ENCODE assay signal across 13 cellular contexts in the genomic region with DNA sequence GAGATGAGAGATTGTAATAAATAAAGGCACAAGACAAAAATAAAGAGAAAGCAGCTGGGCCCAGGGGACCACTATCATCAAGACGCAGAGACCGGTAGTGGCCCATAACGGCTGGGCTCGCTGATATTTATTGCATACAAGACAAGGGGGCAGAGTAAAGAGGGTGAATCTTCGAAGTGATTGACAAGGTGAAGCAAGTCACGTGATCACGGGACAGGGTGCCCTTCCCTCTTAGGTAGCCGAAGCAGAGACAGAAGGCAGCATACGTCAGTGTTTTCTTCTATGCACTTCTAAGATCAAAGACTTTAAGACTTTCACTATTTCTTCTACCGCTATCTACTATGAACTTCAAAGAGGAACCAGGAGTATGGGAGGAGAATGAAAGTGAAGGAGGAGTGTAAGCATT. TPM values are rescaled to one million over a fixed set of nuclear protein-coding genes. Genes with fewer than 3 reads are reported as not detected.
DNase-seq lines count a peak whose midpoint lies in the region; ATAC-seq lines count a peak whose summit lies in the region.
"Had no signal": no experiment of that assay in that cellular context is flagged by ENCODE, and none has a peak within 500 bp of the region (broad histone marks: within the 10 kb centered on the region; RNA-seq: fewer than 3 reads in every experiment).

No MANE protein-coding gene starts in this region.

- in situ Hi-C loops in Caki2 (cut with HindIII; ENCODE audit: low pct_unique_long_range_greater_than_20kb, low sequenced_read_pairs) (no loop called here), G401 (cut with HindIII; ENCODE audit: low sequenced_read_pairs) (no loop called here), ACHN (cut with HindIII; ENCODE audit: low pct_ligation_motif_present, low pct_unique_long_range_greater_than_20kb, low sequenced_read_pairs) (no loop called here)

- H3K36me3 Mint-ChIP-seq in activated T-helper 17 cell treated with anti-CD3 and anti-CD28 coated beads, Interleukin-2, amount 50 U/mL, for 72 hours (ENCODE audit: low read depth) = peaks cover 43% of the 10 kb centered on the region
- peaks cover 15 to 18% of the 10 kb centered on the region in 2 donors for H3K36me3 Mint-ChIP-seq in naive B cell

- H3K27me3 Mint-ChIP-seq in activated T-helper 17 cell treated with anti-CD3 and anti-CD28 coated beads, Interleukin-2, amount 50 U/mL, for 72 hours = no peaks in the 10 kb centered on the region
- H3K27me3 Mint-ChIP-seq in naive B cell = peaks cover 0 to 2% (median 1%) of the 10 kb centered on the region in 3 donors

- peak overlapping the region; percentile 18 for H3K4me3 Mint-ChIP-seq in activated T-helper 17 cell treated with anti-CD3 and anti-CD28 coated beads, Interleukin-2, amount 50 U/mL, for 72 hours
- peak overlapping the region; percentile 27 to 79 (median 66) for H3K4me3 Mint-ChIP-seq in naive B cell

- ATAC-seq in activated T-helper 17 cell treated with anti-CD3 and anti-CD28 coated beads, Interleukin-2, amount 50 U/mL, for 72 hours (replicated peaks) = no peak
- ATAC-seq in naive B cell (ENCODE audit: low read depth in 2 of 2) = no peak
- ATAC-seq in HG03521 (IDR thresholded peaks at IDR 0.05; ENCODE audit: unreplicated experiment) = no peak

- no peaks in the 10 kb centered on the region for H3K9me3 Mint-ChIP-seq in activated T-helper 17 cell treated with anti-CD3 and anti-CD28 coated beads, Interleukin-2, amount 50 U/mL, for 72 hours
- peaks cover 0 to 6% (median 0%) of the 10 kb centered on the region in 7 donors for H3K9me3 Mint-ChIP-seq in naive B cell

- peak; percentile 52 for DNase-seq in Caki2 (ENCODE audit: low read depth)
- DNase-seq in NAMALWA (ENCODE audit: low spot score) = peak; percentile 90
- peak; percentile 60 for DNase-seq in naive B cell
- DNase-seq in NCI-H2029 treated with DMSO at 0.1 percent for 48 hours (lab: John Stamatoyannopoulos, UW) = no peak
- no peak for DNase-seq in G401 (ENCODE audit: low spot score)
- no peak for DNase-seq in ACHN
- DNase-seq: dorsolateral prefrontal cortex, head of caudate nucleus, KBM-7, mesendoderm had no signal

- no peak overlapping the region for H3K27ac Mint-ChIP-seq in activated T-helper 17 cell treated with anti-CD3 and anti-CD28 coated beads, Interleukin-2, amount 50 U/mL, for 72 hours
- peak overlapping the region; percentile 33 to 100 (median 91) for H3K27ac Mint-ChIP-seq in naive B cell

- H3K4me1 Mint-ChIP-seq in activated T-helper 17 cell treated with anti-CD3 and anti-CD28 coated beads, Interleukin-2, amount 50 U/mL, for 72 hours = peaks cover 28% of the 10 kb centered on the region
- H3K4me1 Mint-ChIP-seq in naive B cell = peaks cover 32 to 58% (median 46%) of the 10 kb centered on the region in 3 donors

RNA-seq across cellular contexts. Expression of a gene that starts 4.6 kb away (rescaled TPM):
- total RNA-seq in Caki2 (2014; rRNA removed; shearing (Covaris generic); ENCODE audit: low replicate concordance) = 0.10 TPM in 1 of 2 replicates, not detected in the other
- total RNA-seq in activated T-helper 17 cell treated with anti-CD3 and anti-CD28 coated beads, Interleukin-2, amount 50 U/mL, for 72 hours = not detected
- polyA plus RNA-seq in naive B cell (ENCODE audit: low read depth in 6 of 6) = under 1 TPM in 2 of 6 donors, not detected in 4; 0.31 to 0.35 TPM
- total RNA-seq in G401 (2014; rRNA removed; shearing (Covaris generic)) = 0.17 and 1.6 TPM in 2 replicates
- total RNA-seq: SJSA1 had no signal

RNA-seq across cellular contexts. Expression of a gene that starts 9.7 kb away (rescaled TPM):
- total RNA-seq in Caki2 (2014; rRNA removed; shearing (Covaris generic); ENCODE audit: low replicate concordance) = 17.3 and 19.2 TPM in 2 replicates
- 10 to 100 TPM; 48.8 to 72.8 TPM for total RNA-seq in activated T-helper 17 cell treated with anti-CD3 and anti-CD28 coated beads, Interleukin-2, amount 50 U/mL, for 72 hours
- polyA plus RNA-seq in naive B cell (ENCODE audit: low read depth in 6 of 6) = 10 to 100 TPM; 13.8 to 56.4 (median 34.9) TPM
- 6.1 and 6.3 TPM in 2 replicates for total RNA-seq in G401 (2014; rRNA removed; shearing (Covaris generic))

RNA-seq across cellular contexts. Expression of a gene that starts 31.7 kb away (rescaled TPM):
- not detected in 2 replicates for total RNA-seq in Caki2 (2014; rRNA removed; shearing (Covaris generic); ENCODE audit: low replicate concordance)
- total RNA-seq in activated T-helper 17 cell treated with anti-CD3 and anti-CD28 coated beads, Interleukin-2, amount 50 U/mL, for 72 hours = not detected
- not detected for polyA plus RNA-seq in naive B cell (ENCODE audit: low read depth in 6 of 6)
- total RNA-seq in G401 (2014; rRNA removed; shearing (Covaris generic)) = 6.9 and 11.0 TPM in 2 replicates
- total RNA-seq: SJSA1 had no signal

RNA-seq across cellular contexts. Expression of a gene that starts 53.2 kb away (rescaled TPM):
- total RNA-seq in Caki2 (2014; rRNA removed; shearing (Covaris generic); ENCODE audit: low replicate concordance) = not detected in 2 replicates
- total RNA-seq in activated T-helper 17 cell treated with anti-CD3 and anti-CD28 coated beads, Interleukin-2, amount 50 U/mL, for 72 hours = not detected
- polyA plus RNA-seq in naive B cell (ENCODE audit: low read depth in 6 of 6) = under 1 TPM in 5 of 6 donors, not detected in 1; 0.06 to 0.13 (median 0.11) TPM
- total RNA-seq in G401 (2014; rRNA removed; shearing (Covaris generic)) = not detected in 2 replicates
- total RNA-seq: SJSA1 had no signal

Comparison
In these comparisons a context has a peak if more than half of its experiments do, and no peak if none do; other contexts are left out.
1. DNase-seq: peak in Caki2 (single experiment), NAMALWA (single experiment) and naive B cell (single experiment); none in NCI-H2029 treated with DMSO at 0.1 percent for 48 hours (single experiment), G401 (single experiment) and ACHN (single experiment).